ENCODE assay signal across 1 cellular context in genomic region chr11:58058276-58059010, GRCh38.
TF ChIP-seq lines count a peak whose summit lies in the region.

No MANE protein-coding gene starts in this region.

TF ChIP-seq in IMR-90, 13 proteins besides CTCF, POLR2A, EP300 and RAD21 (continued from another document):
- no peak for TF ChIP-seq MXI1 (IDR thresholded peaks at IDR 0.05; ENCODE audit: borderline replicate concordance, low read depth, low read length)
- TF ChIP-seq MAFK (IDR thresholded peaks at IDR 0.05; ENCODE audit: low read depth, low read length): no peak
- no peak for TF ChIP-seq ELK1 (IDR thresholded peaks at IDR 0.05; ENCODE audit: borderline replicate concordance, low read depth, low read length)
